10 cellular contexts compared by ENCODE assay signal in genomic region chr12:124498870-124499753, GRCh38.
DNase-seq lines count a peak whose midpoint lies in the region; ATAC-seq and TF ChIP-seq lines count a peak whose summit lies in the region.
"Had no signal": no experiment of that assay in that cellular context is flagged by ENCODE, and none has a peak within 500 bp of the region (broad histone marks: within the 10 kb centered on the region; RNA-seq: fewer than 3 reads in every experiment).

No MANE protein-coding gene starts in this region.

- H3K27ac Mint-ChIP-seq in nephron progenitor cell = peak overlapping the region; percentile 20
- H3K27ac Mint-ChIP-seq: memory B cell had no signal

- ATAC-seq in GM19324 (IDR thresholded peaks at IDR 0.05; ENCODE audit: low FRiP score, unreplicated experiment) = no peak

- DNase-seq in A673 (ENCODE audit: low spot score) (peak; percentile 41), nephron progenitor cell (no peak), DMS114 treated with DMSO at 0.1 percent for 48 hours (lab: John Stamatoyannopoulos, UW; ENCODE audit: unreplicated experiment) (no peak), NCI-H1105 treated with DMSO at 0.1 percent for 48 hours (lab: John Stamatoyannopoulos, UW) (no peak)
- no peak for DNase-seq in activated CD4-positive, CD25-positive, alpha-beta regulatory T cell treated with anti-CD3 and anti-CD28 coated beads, Interleukin-2, amount 50 U/mL, for 72 hours
- DNase-seq: NCI-H2081 treated with DMSO at 0.1 percent for 48 hours had no signal

- H3K4me1 ChIP-seq in A673 (ENCODE audit: insufficient read depth, low read length, poor library complexity, severe bottlenecking) = peaks cover 55% of the 10 kb centered on the region
- H3K4me1 ChIP-seq in HUES6 (ENCODE audit: control insufficient read depth, insufficient read depth, low read length) = peaks cover 57% of the 10 kb centered on the region
- peaks cover 17 to 37% of the 10 kb centered on the region in 2 donors for H3K4me1 ChIP-seq in duodenal mucosa (ENCODE audit: control insufficient read depth in 1 of 2, insufficient read depth in 2 of 2, low read length in 2 of 2)

- no peak overlapping the region for H3K4me3 Mint-ChIP-seq in nephron progenitor cell
- H3K4me3 Mint-ChIP-seq: memory B cell had no signal

- H3K27me3 Mint-ChIP-seq in nephron progenitor cell (ENCODE audit: low read depth, poor library complexity) = peaks cover 11% of the 10 kb centered on the region
- H3K27me3 Mint-ChIP-seq: memory B cell had no signal

- H3K36me3 Mint-ChIP-seq in nephron progenitor cell (ENCODE audit: low read depth) = peaks cover 6% of the 10 kb centered on the region

- H3K9ac ChIP-seq in HUES6 (ENCODE audit: low read length) (no peak overlapping the region), duodenal mucosa (ENCODE audit: low read depth in 1 of 2, low read length in 2 of 2) (no peak overlapping the region)

- H3K4me1 Mint-ChIP-seq in nephron progenitor cell = peaks cover 68% of the 10 kb centered on the region

- H3K36me3 ChIP-seq in A673 (ENCODE audit: insufficient read depth, low read length, poor library complexity, severe bottlenecking) = peaks cover 9% of the 10 kb centered on the region
- H3K36me3 ChIP-seq in HUES6 (ENCODE audit: control insufficient read depth, insufficient read depth, low read length) = peaks cover 16% of the 10 kb centered on the region; the same call in 1 of the 2 replicates
- peaks cover 0 to under 1% of the 10 kb centered on the region in 2 donors for H3K36me3 ChIP-seq in duodenal mucosa (ENCODE audit: control insufficient read depth in 1 of 2, insufficient read depth in 2 of 2, low read length in 2 of 2)

- TF ChIP-seq CTCF in A673 (conservative IDR thresholded peaks at IDR 0.05; ENCODE audit: low read depth, low read length) (peak; percentile 55), nephron progenitor cell (IDR thresholded peaks at IDR 0.05) (no peak)

- no TSS peak for BruUV-seq in A673 (replicated peaks; lab: Mats Ljungman, UMichigan)

- H3K9me3 Mint-ChIP-seq in nephron progenitor cell = no peaks in the 10 kb centered on the region

- CTCF ChIA-PET in A673 (lab: Charles Lee) = no interaction called here

- H3K27me3 ChIP-seq in A673 (replicated peaks; ENCODE audit: insufficient read depth, low read depth, low read length, poor library complexity) = no peaks in the 10 kb centered on the region
- no peaks in the 10 kb centered on the region for H3K27me3 ChIP-seq in HUES6 (ENCODE audit: control insufficient read depth, insufficient read depth, low read length)
- H3K27me3 ChIP-seq in duodenal mucosa (ENCODE audit: control insufficient read depth in 1 of 2, insufficient read depth in 2 of 2, low read length in 2 of 2) = no peaks in the 10 kb centered on the region

- H3K9me3 ChIP-seq in A673 (ENCODE audit: low read depth, low read length, poor library complexity, severe bottlenecking) = no peaks in the 10 kb centered on the region
- H3K9me3 ChIP-seq in HUES6 (ENCODE audit: control insufficient read depth, insufficient read depth, low read depth, low read length) = no peaks in the 10 kb centered on the region
- H3K9me3 ChIP-seq in duodenal mucosa (ENCODE audit: control insufficient read depth in 1 of 2, low read length in 2 of 2) = no peaks in the 10 kb centered on the region

- intact Hi-C loops in A673 (cut with micrococcal nuclease; ENCODE audit: unreplicated experiment) = no loop called here

- H3K4me3 ChIP-seq in A673 (ENCODE audit: low read depth, low read length, poor library complexity, severe bottlenecking) (no peak overlapping the region), HUES6 (ENCODE audit: low read depth, low read length) (no peak overlapping the region), duodenal mucosa (ENCODE audit: low read depth in 1 of 2, low read length in 2 of 2) (no peak overlapping the region)

- POLR2A ChIA-PET in A673 (lab: Charles Lee; ENCODE audit: low non-redundant PET) = interaction anchor here (0.6 kb wide), 1 partner anchor 157 kb away, joined by 3 read pairs; no protein-coding TSS in a partner anchor

- H3K27ac ChIP-seq in A673 (ENCODE audit: low read depth, low read length, poor library complexity, severe bottlenecking) (peak overlapping the region; percentile 70), HUES6 (ENCODE audit: low read depth, low read length) (peak overlapping the region; percentile 84), duodenal mucosa (ENCODE audit: low read depth, low read length) (peak overlapping the region; percentile 40)
